In the genomic region with DNA sequence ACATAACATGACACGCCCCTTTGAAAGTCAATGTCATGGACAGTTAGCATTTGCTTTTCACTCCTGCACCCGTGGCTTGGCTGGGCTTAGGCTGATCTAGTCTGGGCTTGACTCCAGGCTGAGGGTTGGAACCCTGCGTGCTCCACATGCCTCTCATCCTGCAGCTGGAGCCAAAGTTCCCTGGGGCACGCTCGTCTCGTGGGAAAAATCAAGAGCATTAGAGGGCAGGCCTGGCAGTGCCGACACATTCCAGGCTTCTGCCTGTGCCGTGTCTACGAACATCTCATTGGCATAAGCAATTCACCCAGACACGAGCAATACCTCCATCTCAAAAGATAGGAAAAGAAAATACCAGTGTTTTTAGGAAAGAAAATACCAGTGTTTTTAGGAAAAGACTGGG, we compare ENCODE assay signal across 7 cellular contexts.
DNase-seq lines count a peak whose midpoint lies in the region; ATAC-seq, FAIRE-seq and TF ChIP-seq lines count a peak whose summit lies in the region.
"Not testable (repeated sequence)": the region's sequence is repeated elsewhere in the genome, so short reads cannot be mapped to it uniquely, and the experiment has no call there.

No MANE protein-coding gene starts in this region.

- ATAC-seq in esophagus mucosa (peak; percentile 59), foreskin keratinocyte (peak; percentile 63)

- DNase-seq in DMS79 (lab: John Stamatoyannopoulos, UW), result peak; percentile 11
- DNase-seq in GM23248, result peak; percentile 40
- peak; percentile 84 for DNase-seq in NCI-H345 (lab: John Stamatoyannopoulos, UW)
- peak; percentile 60 for DNase-seq in astrocyte (ENCODE audit: low read depth)
- peak; percentile 66 to 87 for DNase-seq in foreskin keratinocyte
- DNase-seq in prostate gland (ENCODE audit: low spot score), result peak; percentile 60

- not testable (repeated sequence) for H3K27ac ChIP-seq in GM23248; astrocyte (ENCODE audit: low read depth, low read length); prostate gland
- peak overlapping the region; percentile 9 for H3K27ac ChIP-seq in foreskin keratinocyte

- 1 to 2% methylated on average over 10 of the region's 10 CpGs for WGBS in GM23248 (ENCODE audit: low coverage in 1 of 2, low lambda C conversion rate in 2 of 2, missing lambda C conversion rate in 2 of 2), 2 experiments
- WGBS in prostate gland, result 22% methylated on average over 10 of the region's 10 CpGs

- in situ Hi-C loops in GM23248 (cut with MboI), result not testable (repeated sequence)

- not testable (repeated sequence) for H3K4me1 ChIP-seq in GM23248 (ENCODE audit: insufficient read depth); astrocyte (ENCODE audit: insufficient read depth, low read length); foreskin keratinocyte; prostate gland (replicated peaks)

- 0 out of 2 replicates have a peak, but pooled peaks cover 10% of the 10 kb centered on the region for H3K27me3 ChIP-seq in GM23248 (replicated peaks; ENCODE audit: insufficient read depth)
- H3K27me3 ChIP-seq in astrocyte (ENCODE audit: insufficient read depth, low read length); foreskin keratinocyte; prostate gland (replicated peaks; ENCODE audit: insufficient read depth): not testable (repeated sequence)

- FAIRE-seq in astrocyte (lab: Jason Lieb, UNC), result not testable (repeated sequence)

- not testable (repeated sequence) for H3K9me3 Mint-ChIP-seq in astrocyte (ENCODE audit: unreplicated experiment)

- not testable (repeated sequence) for H4K20me1 ChIP-seq in GM23248 (ENCODE audit: insufficient read depth); astrocyte (ENCODE audit: insufficient read depth, low read length)

- peaks cover 22% of the 10 kb centered on the region for H3K4me1 Mint-ChIP-seq in astrocyte (ENCODE audit: low read depth, unreplicated experiment)

- H3K79me2 ChIP-seq in GM23248 (ENCODE audit: insufficient read depth); astrocyte (ENCODE audit: insufficient read depth, low read length): not testable (repeated sequence)

- not testable (repeated sequence) for H3F3A ChIP-seq in GM23248 (ENCODE audit: insufficient read depth)

- not testable (repeated sequence) for H3K27me3 Mint-ChIP-seq in astrocyte (ENCODE audit: low read depth, unreplicated experiment)

- H3K27ac Mint-ChIP-seq in astrocyte (ENCODE audit: unreplicated experiment), result not testable (repeated sequence)

- not testable (repeated sequence) for H3K4me2 ChIP-seq in GM23248 (ENCODE audit: unreplicated experiment); astrocyte (ENCODE audit: low read length)

- not testable (repeated sequence) for H3K9me2 ChIP-seq in GM23248 (ENCODE audit: insufficient read depth)

- H3K36me3 ChIP-seq in GM23248 (ENCODE audit: low read depth); astrocyte (ENCODE audit: insufficient read depth, low read length); prostate gland: not testable (repeated sequence)

- not testable (repeated sequence) for H3K9ac ChIP-seq in GM23248; astrocyte (ENCODE audit: low read length)

- not testable (repeated sequence) for H3K4me3 Mint-ChIP-seq in astrocyte (ENCODE audit: unreplicated experiment)

- H3K36me3 Mint-ChIP-seq in astrocyte (ENCODE audit: low read depth, unreplicated experiment), result not testable (repeated sequence)

- TF ChIP-seq CTCF in astrocyte (IDR thresholded peaks at IDR 0.05; ENCODE audit: insufficient read depth, low read depth, low read length); foreskin keratinocyte (conservative IDR thresholded peaks at IDR 0.05); prostate gland (IDR thresholded peaks at IDR 0.05): not testable (repeated sequence)

- H3K4me3 ChIP-seq in GM23248; astrocyte (ENCODE audit: insufficient read depth, low read depth, low read length); prostate gland: not testable (repeated sequence)

- not testable (repeated sequence) for TF ChIP-seq POLR2A in prostate gland (IDR thresholded peaks at IDR 0.05)

- intact Hi-C loops in prostate gland (cut with DNase I), result not testable (repeated sequence)

- not testable (repeated sequence) for H3K9me3 ChIP-seq in GM23248 (ENCODE audit: low read depth); astrocyte (ENCODE audit: insufficient read depth, low read depth, low read length); prostate gland

- H2AFZ ChIP-seq in GM23248; astrocyte (ENCODE audit: low read depth, low read length): not testable (repeated sequence)

Comparison
In these comparisons a context has a peak if more than half of its experiments do, and no peak if none do; other contexts are left out.
1. DNase-seq: peak in every context shown above with its lines; median percentile 84 in NCI-H345; 76 in foreskin keratinocyte; 60 in astrocyte; 60 in prostate gland; 40 in GM23248; 11 in DMS79.